In the genomic region with DNA sequence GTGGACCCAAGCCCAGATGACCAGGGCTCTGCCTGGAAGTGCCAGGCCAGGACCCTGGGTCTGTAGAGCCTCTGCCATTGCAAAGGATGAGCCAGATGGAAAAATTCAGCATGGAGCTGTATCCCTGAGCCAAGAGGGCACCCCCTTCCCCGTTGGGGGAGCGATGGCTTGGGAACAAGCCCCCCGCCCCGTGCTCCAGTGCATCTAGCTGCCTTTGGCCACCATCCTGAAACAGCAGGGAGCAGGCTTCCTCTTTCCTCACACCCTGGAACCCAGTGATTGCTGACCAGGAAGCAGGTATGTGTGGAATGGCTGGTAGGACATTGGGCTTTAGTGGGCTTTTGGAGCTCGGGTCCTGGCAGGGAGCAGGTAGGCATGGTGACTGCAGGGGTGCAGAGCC, we compare ENCODE assay signal across 31 cellular contexts. TPM values are rescaled to one million over a fixed set of nuclear protein-coding genes. Genes with fewer than 3 reads are reported as not detected.
DNase-seq lines count a peak whose midpoint lies in the region; ATAC-seq, FAIRE-seq and TF ChIP-seq lines count a peak whose summit lies in the region.
"Had no signal": no experiment of that assay in that cellular context is flagged by ENCODE, and none has a peak within 500 bp of the region (broad histone marks: within the 10 kb centered on the region; RNA-seq: fewer than 3 reads in every experiment).

No MANE protein-coding gene starts in this region.

- H2AFZ ChIP-seq in H1 (ENCODE audit: low read length) (no peak overlapping the region), mesenchymal stem cell (ENCODE audit: low read depth, low read length) (no peak overlapping the region), osteoblast (ENCODE audit: low read length) (no peak overlapping the region)

- H3K79me1 ChIP-seq in H1 (ENCODE audit: low read depth, low read length) (no peaks in the 10 kb centered on the region), mesenchymal stem cell (replicated peaks; ENCODE audit: low read length, poor library complexity, severe bottlenecking) (no peaks in the 10 kb centered on the region)

- H3K18ac ChIP-seq in H1 (ENCODE audit: extremely low read depth, low read length) (no peak overlapping the region), mesenchymal stem cell (ENCODE audit: low read depth in 1 of 2, low read length in 2 of 2) (no peak overlapping the region)

- 69% methylated on average over 5 of the region's 5 CpGs; no CpG with 5 or more reads in 1 of the 2 experiments for WGBS in H1 (ENCODE audit: extremely low coverage in 1 of 2, insufficient coverage in 1 of 2, insufficient read length in 1 of 2, insufficient replicate concordance in 2 of 2, low coverage in 1 of 2, low lambda C conversion rate in 2 of 2, missing lambda C conversion rate in 1 of 2), 2 experiments
- WGBS in mesenchymal stem cell = 94% methylated on average over 3 of the region's 5 CpGs
- no CpG with 5 or more reads among the region's 5 CpGs for WGBS in gastroesophageal sphincter (ENCODE audit: low coverage in 1 of 2), 2 donors
- WGBS in body of pancreas, 2 donors = 40 to 59% methylated on average over 1 to 2 of the region's 5 CpGs

- CTCF ChIA-PET in H1 (lab: Charles Lee; ENCODE audit: partially characterized antibody) = interaction anchor here (0.8 to 4.0 kb wide), 12 partner anchors 11 to 166 kb away, joined by 3 to 26 read pairs (median 4); no protein-coding TSS in a partner anchor

- no peak for TF ChIP-seq RAD21 in H1 (IDR thresholded peaks at IDR 0.05 in 1 of 2, conservative IDR thresholded peaks at IDR 0.05 in 1 of 2; ENCODE audit: low read depth in 2 of 2, low read length in 2 of 2)

- POLR2A ChIA-PET in H1 (lab: Charles Lee; ENCODE audit: partially characterized antibody) = interaction anchor here (0.9 to 3.0 kb wide), 5 partner anchors 10 to 31 kb away, joined by 3 to 7 read pairs (median 6); no protein-coding TSS in a partner anchor

- no peak for FAIRE-seq in H1 (lab: Jason Lieb, UNC)
- FAIRE-seq: A549, GM12878, GM12892, GM18507, GM19239 had no signal

- no peak overlapping the region for H3K56ac ChIP-seq in H1 (replicated peaks; ENCODE audit: insufficient read length, low read depth, low read length)

- H3K36me3 ChIP-seq in H1 (ENCODE audit: control insufficient read depth in 2 of 4, insufficient read depth in 4 of 4, low read length in 3 of 4) (no peaks in the 10 kb centered on the region), mesenchymal stem cell (ENCODE audit: control insufficient read depth in 1 of 2, insufficient read depth in 2 of 2, low read depth in 1 of 2, low read length in 2 of 2) (no peaks in the 10 kb centered on the region), osteoblast (ENCODE audit: insufficient read depth, low read length) (no peaks in the 10 kb centered on the region), gastroesophageal sphincter (no peaks in the 10 kb centered on the region), body of pancreas (replicated peaks in 1 of 2; ENCODE audit: insufficient read depth in 1 of 2, low read depth in 2 of 2) (no peaks in the 10 kb centered on the region)
- H3K36me3 ChIP-seq: BE2C, BLaER1 had no signal

- peak overlapping the region; percentile 81; the same call in 1 of the 2 replicates for H2BK15ac ChIP-seq in H1 (ENCODE audit: low read length)
- peak overlapping the region; percentile 2 for H2BK15ac ChIP-seq in mesenchymal stem cell (ENCODE audit: low read depth, poor library complexity, severe bottlenecking)

- DNase-seq in H1 (ENCODE audit: low read depth in 1 of 2, low spot score in 2 of 2) = no peak
- no peak for DNase-seq in mesenchymal stem cell
- peak; percentile 58 for DNase-seq in osteoblast (ENCODE audit: insufficient read length, low spot score, missing footprints)
- no peak for DNase-seq in foreskin keratinocyte
- no peak for DNase-seq in body of pancreas
- DNase-seq: BE2C; C1 segment of cervical spinal cord; CD4-positive, alpha-beta memory T cell; CD4-positive, CD25-positive, alpha-beta regulatory T cell; CD8-positive, alpha-beta memory T cell; COR-L47; DMS 273 treated with DMSO at 0.1 percent for 48 hours; DMS153; DMS53; DMS79; DND-41; EL; GDM1 had no signal

- no peak for ATAC-seq in foreskin keratinocyte
- no peak for ATAC-seq in gastroesophageal sphincter
- no peak for ATAC-seq in body of pancreas
- ATAC-seq: A549, GM12878 had no signal

- TF ChIP-seq POLR2A in H1 (IDR thresholded peaks at IDR 0.05; ENCODE audit: control extremely low read depth in 1 of 2, low read depth in 2 of 2, low read length in 2 of 2) (no peak), gastroesophageal sphincter (IDR thresholded peaks at IDR 0.05) (no peak), body of pancreas (IDR thresholded peaks at IDR 0.05) (no peak)

- H3K9ac ChIP-seq in H1 (replicated peaks in 1 of 4; ENCODE audit: extremely low read depth in 1 of 4, low read depth in 3 of 4, low read length in 3 of 4) (no peak overlapping the region), mesenchymal stem cell (ENCODE audit: low read length) (no peak overlapping the region)
- H3K9ac ChIP-seq: BLaER1 had no signal

- H3K4me2 ChIP-seq in H1 (ENCODE audit: insufficient read depth in 1 of 2, low read depth in 2 of 2, low read length in 2 of 2) = no peak overlapping the region
- no peak overlapping the region for H3K4me2 ChIP-seq in mesenchymal stem cell (ENCODE audit: low read length, poor library complexity, severe bottlenecking)
- no peak overlapping the region for H3K4me2 ChIP-seq in osteoblast (ENCODE audit: insufficient read depth, low read length)
- H3K4me2 ChIP-seq: A549, BLaER1 had no signal

- H3K14ac ChIP-seq in H1 (ENCODE audit: insufficient read length) (no peak overlapping the region), mesenchymal stem cell (ENCODE audit: low read length in 2 of 2) (no peak overlapping the region)

- no peak overlapping the region for H2BK120ac ChIP-seq in H1 (replicated peaks; ENCODE audit: low read depth, low read length)
- no peak overlapping the region for H2BK120ac ChIP-seq in mesenchymal stem cell (ENCODE audit: low read depth, low read length)

- TF ChIP-seq EP300 in H1 (IDR thresholded peaks at IDR 0.05; ENCODE audit: borderline replicate concordance in 1 of 2, low read depth in 2 of 2, low read length in 2 of 2) (no peak), gastroesophageal sphincter (IDR thresholded peaks at IDR 0.05) (no peak)

- intact Hi-C loops in body of pancreas (cut with DNase I) = no loop called here

- H4K8ac ChIP-seq in H1 (ENCODE audit: extremely low read depth, insufficient read depth, low read length) = no peak overlapping the region; the same call in 1 of the 2 replicates
- H4K8ac ChIP-seq in mesenchymal stem cell (ENCODE audit: low read length) = no peak overlapping the region

- H4K20me1 ChIP-seq in H1 (replicated peaks in 1 of 2; ENCODE audit: control insufficient read depth in 1 of 2, insufficient read depth in 2 of 2, low read length in 2 of 2) (no peaks in the 10 kb centered on the region), osteoblast (ENCODE audit: insufficient read depth, low read length) (no peaks in the 10 kb centered on the region)
- H4K20me1 ChIP-seq: BLaER1 had no signal

- H4K91ac ChIP-seq in H1 (replicated peaks; ENCODE audit: insufficient read length, low read length) = peak overlapping the region; percentile 46
- H4K91ac ChIP-seq in mesenchymal stem cell (ENCODE audit: low read length) = no peak overlapping the region

- H3K9me3 ChIP-seq in H1 (ENCODE audit: insufficient read depth in 2 of 2, low read depth in 1 of 2, low read length in 1 of 2) (no peaks in the 10 kb centered on the region), mesenchymal stem cell (ENCODE audit: control insufficient read depth, low read length) (no peaks in the 10 kb centered on the region), osteoblast (ENCODE audit: low read depth, low read length) (no peaks in the 10 kb centered on the region), gastroesophageal sphincter (no peaks in the 10 kb centered on the region), body of pancreas (no peaks in the 10 kb centered on the region)
- H3K9me3 ChIP-seq: A549, BE2C, BLaER1 had no signal

- H3K23ac ChIP-seq in H1 (ENCODE audit: insufficient read length) (no peak overlapping the region), mesenchymal stem cell (ENCODE audit: low read length in 2 of 2) (no peak overlapping the region)

- peak overlapping the region; percentile 32; the same call in 1 of the 2 replicates for H3K27ac ChIP-seq in VCaP
- no peak overlapping the region for H3K27ac ChIP-seq in H1 (ENCODE audit: low read depth, low read length)
- H3K27ac ChIP-seq in mesenchymal stem cell (ENCODE audit: low read length, poor library complexity, severe bottlenecking) = no peak overlapping the region
- H3K27ac ChIP-seq in osteoblast (ENCODE audit: low read depth, low read length) = no peak overlapping the region
- no peak overlapping the region for H3K27ac ChIP-seq in foreskin keratinocyte
- H3K27ac ChIP-seq in gastroesophageal sphincter = no peak overlapping the region
- H3K27ac ChIP-seq in body of pancreas = no peak overlapping the region
- H3K27ac ChIP-seq: 22Rv1, A549, BLaER1 had no signal

- H2BK12ac ChIP-seq in H1 (ENCODE audit: low read depth, low read length) (no peak overlapping the region; the same call in 1 of the 2 replicates), mesenchymal stem cell (ENCODE audit: low read length in 2 of 2) (no peak overlapping the region)

- H3K27me3 ChIP-seq in H1 (replicated peaks in 1 of 4; ENCODE audit: control insufficient read depth in 3 of 4, extremely low read depth in 1 of 4, insufficient read depth in 3 of 4, low read length in 3 of 4) (peaks cover 0 to 6% (median 1%) of the 10 kb centered on the region in 4 experiments; a peak in 3 of 7 replicates), mesenchymal stem cell (ENCODE audit: control insufficient read depth in 1 of 2, insufficient read depth in 1 of 2, low read length in 2 of 2) (peaks cover 18 to 62% of the 10 kb centered on the region in 2 experiments), osteoblast (ENCODE audit: insufficient read depth, low read length) (peaks cover 13% of the 10 kb centered on the region), foreskin keratinocyte (peaks cover 11% of the 10 kb centered on the region), gastroesophageal sphincter (peaks cover 97% of the 10 kb centered on the region), body of pancreas (no peaks in the 10 kb centered on the region)
- H3K27me3 ChIP-seq: BE2C, BLaER1 had no signal

- peak overlapping the region; percentile 80 for H2BK20ac ChIP-seq in H1 (ENCODE audit: low read length)

- H3K23me2 ChIP-seq in H1 (ENCODE audit: low read depth, low read length) = no peaks in the 10 kb centered on the region

- H2AK5ac ChIP-seq in H1 (ENCODE audit: low read depth, low read length) (no peak overlapping the region), mesenchymal stem cell (ENCODE audit: low read length, severe bottlenecking) (no peak overlapping the region)

- TF ChIP-seq CTCF in VCaP (conservative IDR thresholded peaks at IDR 0.05) (no peak), H1 (IDR thresholded peaks at IDR 0.05; ENCODE audit: control extremely low read depth in 1 of 3, insufficient read depth in 1 of 3, low read depth in 1 of 3, low read length in 3 of 3) (no peak), osteoblast (IDR thresholded peaks at IDR 0.05; ENCODE audit: extremely low read depth, low read depth, low read length) (no peak), foreskin keratinocyte (conservative IDR thresholded peaks at IDR 0.05) (no peak), gastroesophageal sphincter (IDR thresholded peaks at IDR 0.05) (no peak), body of pancreas (IDR thresholded peaks at IDR 0.05) (no peak)

- no peak overlapping the region for H3K4ac ChIP-seq in H1 (replicated peaks; ENCODE audit: insufficient read length, low read depth, low read length)
- no peak overlapping the region for H3K4ac ChIP-seq in mesenchymal stem cell (ENCODE audit: low read depth in 1 of 2, low read length in 2 of 2)

- H4K5ac ChIP-seq in H1 (ENCODE audit: insufficient read length, low read depth, low read length) = no peak overlapping the region

- peaks cover 0 to 10% (median 3%) of the 10 kb centered on the region in 4 experiments; a peak in 5 of 7 replicates for H3K4me1 ChIP-seq in H1 (replicated peaks in 1 of 4; ENCODE audit: control insufficient read depth in 3 of 4, insufficient read depth in 4 of 4, low read length in 3 of 4)
- peaks cover 16% of the 10 kb centered on the region for H3K4me1 ChIP-seq in mesenchymal stem cell (ENCODE audit: control insufficient read depth, insufficient read depth, low read depth, low read length)
- H3K4me1 ChIP-seq in osteoblast (ENCODE audit: insufficient read depth, low read length) = peaks cover 9% of the 10 kb centered on the region
- H3K4me1 ChIP-seq in foreskin keratinocyte = no peaks in the 10 kb centered on the region
- no peaks in the 10 kb centered on the region for H3K4me1 ChIP-seq in gastroesophageal sphincter
- no peaks in the 10 kb centered on the region for H3K4me1 ChIP-seq in body of pancreas
- H3K4me1 ChIP-seq: A549, BE2C had no signal

- H3K4me3 ChIP-seq in H1 (ENCODE audit: extremely low read depth in 1 of 4, insufficient read depth in 2 of 4, low read depth in 3 of 4, low read length in 4 of 4) = no peak overlapping the region
- H3K4me3 ChIP-seq in mesenchymal stem cell (ENCODE audit: insufficient read depth in 1 of 2, low read depth in 1 of 2, low read length in 2 of 2) = no peak overlapping the region
- no peak overlapping the region for H3K4me3 ChIP-seq in osteoblast (ENCODE audit: insufficient read depth, low read length)
- no peak overlapping the region for H3K4me3 ChIP-seq in gastroesophageal sphincter
- no peak overlapping the region for H3K4me3 ChIP-seq in body of pancreas
- H3K4me3 ChIP-seq: A549, BLaER1, GM12878 had no signal

- H2BK5ac ChIP-seq in H1 (ENCODE audit: low read depth, low read length) (peak overlapping the region; percentile 71; the same call in 1 of the 2 replicates), mesenchymal stem cell (ENCODE audit: low read depth, low read length, poor library complexity, severe bottlenecking) (no peak overlapping the region)

- H3K79me2 ChIP-seq in H1 (ENCODE audit: control insufficient read depth in 1 of 2, insufficient read depth in 2 of 2, low read length in 2 of 2) = no peaks in the 10 kb centered on the region
- no peaks in the 10 kb centered on the region for H3K79me2 ChIP-seq in osteoblast (ENCODE audit: insufficient read depth, low read length)

RNA-seq across cellular contexts. Expression of a gene that starts 2.2 kb away (rescaled TPM):
- total RNA-seq in H1 (2021; fragmentation: NEBNext Ultra II Directional; extraction: Animal tissue kit (Norgen Biotek cat#: 25700)) = not detected in 2 replicates
- polyA plus RNA-seq in H1 (2011; rRNA removed) = 0.31 TPM in 1 of 2 replicates, not detected in the other
- polyA plus RNA-seq in H1 (2011; cell fraction: cytosol; rRNA removed) = not detected
- polyA plus RNA-seq in H1 (2011; cell fraction: nucleus; rRNA removed) = not detected
- not detected in 4 replicates for polyA plus RNA-seq in H1 (2012, experiment 1 of 2)
- not detected for polyA plus RNA-seq in H1 (2012, experiment 2 of 2)
- not detected for polyA plus RNA-seq in H1 (2013, experiment 1 of 2)
- polyA plus RNA-seq in H1 (2013, experiment 2 of 2) = not detected
- not detected in 2 replicates for polyA minus RNA-seq in H1 (2011; rRNA and poly(A)+ RNA removed)
- polyA minus RNA-seq in H1 (2011; cell fraction: cytosol; rRNA and poly(A)+ RNA removed) = not detected
- polyA minus RNA-seq in H1 (2011; cell fraction: nucleus; rRNA and poly(A)+ RNA removed) = not detected
- polyA plus RNA-seq in mesenchymal stem cell (2013, experiment 1 of 2) = not detected
- not detected for polyA plus RNA-seq in mesenchymal stem cell (2013, experiment 2 of 2)
- total RNA-seq in osteoblast = not detected in 2 replicates
- not detected in 2 replicates for total RNA-seq in foreskin keratinocyte
- not detected in 2 replicates for polyA plus RNA-seq in foreskin keratinocyte
- total RNA-seq in gastroesophageal sphincter = not detected
- not detected for total RNA-seq in body of pancreas
- total RNA-seq: A172; CD4-positive, alpha-beta memory T cell; CD4-positive, CD25-positive, alpha-beta regulatory T cell; CD8-positive, alpha-beta memory T cell; Daoy; G401; GM12878 had no signal
- polyA plus RNA-seq: A549; CD14-positive monocyte; CD4-positive, alpha-beta memory T cell; CD4-positive, CD25-positive, alpha-beta regulatory T cell; CD8-positive, alpha-beta memory T cell; GM12878 had no signal

RNA-seq across cellular contexts. Expression of a gene that starts 12.7 kb away (rescaled TPM):
- 54.1 and 57.3 TPM in 2 replicates for total RNA-seq in H1 (2021; fragmentation: NEBNext Ultra II Directional; extraction: Animal tissue kit (Norgen Biotek cat#: 25700))
- polyA plus RNA-seq in H1 (2011; rRNA removed) = 32.7 and 54.9 TPM in 2 replicates
- 58.9 TPM for polyA plus RNA-seq in H1 (2011; cell fraction: cytosol; rRNA removed)
- 127 TPM for polyA plus RNA-seq in H1 (2011; cell fraction: nucleus; rRNA removed)
- 58.7 to 71.6 TPM (median 62.9 TPM) in 4 replicates for polyA plus RNA-seq in H1 (2012, experiment 1 of 2)
- polyA plus RNA-seq in H1 (2012, experiment 2 of 2) = 48.3 TPM
- 44.0 TPM for polyA plus RNA-seq in H1 (2013, experiment 1 of 2)
- 48.2 TPM for polyA plus RNA-seq in H1 (2013, experiment 2 of 2)
- polyA minus RNA-seq in H1 (2011; rRNA and poly(A)+ RNA removed) = 47.6 and 60.5 TPM in 2 replicates
- 36.8 TPM for polyA minus RNA-seq in H1 (2011; cell fraction: cytosol; rRNA and poly(A)+ RNA removed)
- 82.4 TPM for polyA minus RNA-seq in H1 (2011; cell fraction: nucleus; rRNA and poly(A)+ RNA removed)
- 37.2 TPM for polyA plus RNA-seq in mesenchymal stem cell (2013, experiment 1 of 2)
- 35.9 TPM for polyA plus RNA-seq in mesenchymal stem cell (2013, experiment 2 of 2)
- 47.4 and 49.2 TPM in 2 replicates for total RNA-seq in osteoblast
- 54.2 and 56.5 TPM in 2 replicates for total RNA-seq in foreskin keratinocyte
- polyA plus RNA-seq in foreskin keratinocyte = 51.7 and 53.6 TPM in 2 replicates
- 10 to 100 TPM; 47.3 to 50.9 (median 49.9) TPM for total RNA-seq in gastroesophageal sphincter
- 10 to 100 TPM; 32.7 to 48.8 TPM for total RNA-seq in body of pancreas

RNA-seq across cellular contexts. Expression of a gene that starts 54.9 kb away (rescaled TPM):
- total RNA-seq in H1 (2021; fragmentation: NEBNext Ultra II Directional; extraction: Animal tissue kit (Norgen Biotek cat#: 25700)) = 0.22 and 0.23 TPM in 2 replicates
- polyA plus RNA-seq in H1 (2011; rRNA removed) (0.73 and 0.93 TPM in 2 replicates), foreskin keratinocyte (not detected in 2 replicates)
- polyA plus RNA-seq in H1 (2011; cell fraction: cytosol; rRNA removed) = 0.72 TPM
- 0.80 TPM for polyA plus RNA-seq in H1 (2011; cell fraction: nucleus; rRNA removed)
- polyA plus RNA-seq in H1 (2012, experiment 1 of 2) = 0.25 to 0.81 TPM (median 0.46 TPM) in 4 replicates
- 0.26 TPM for polyA plus RNA-seq in H1 (2012, experiment 2 of 2)
- 0.14 TPM for polyA plus RNA-seq in H1 (2013, experiment 1 of 2)
- 0.13 TPM for polyA plus RNA-seq in H1 (2013, experiment 2 of 2)
- polyA minus RNA-seq in H1 (2011; rRNA and poly(A)+ RNA removed) = 0.66 and 0.69 TPM in 2 replicates
- polyA minus RNA-seq in H1 (2011; cell fraction: cytosol; rRNA and poly(A)+ RNA removed) = not detected
- polyA minus RNA-seq in H1 (2011; cell fraction: nucleus; rRNA and poly(A)+ RNA removed) = 1.00 TPM
- 6.7 TPM for polyA plus RNA-seq in mesenchymal stem cell (2013, experiment 1 of 2)
- polyA plus RNA-seq in mesenchymal stem cell (2013, experiment 2 of 2) = 6.5 TPM
- total RNA-seq in osteoblast (under 0.01 and 0.29 TPM in 2 replicates), foreskin keratinocyte (not detected in 2 replicates), gastroesophageal sphincter (1 to 10 TPM in 3 of 4 donors, under 1 TPM in 1; 0.32 to 5.5 (median 2.8) TPM), body of pancreas (not detected)
- total RNA-seq: CD4-positive, alpha-beta memory T cell; CD4-positive, CD25-positive, alpha-beta regulatory T cell; CD8-positive, alpha-beta memory T cell; Daoy; GM12878 had no signal
- polyA plus RNA-seq: CD14-positive monocyte; CD4-positive, alpha-beta memory T cell; CD4-positive, CD25-positive, alpha-beta regulatory T cell; CD8-positive, alpha-beta memory T cell had no signal
